Comparison of ENCODE assay signal across 8 cellular contexts in genomic region chr16:22190169-22191088, GRCh38. TPM values are rescaled to one million over a fixed set of nuclear protein-coding genes. Genes with fewer than 3 reads are reported as not detected.
DNase-seq lines count a peak whose midpoint lies in the region; ATAC-seq, FAIRE-seq and TF ChIP-seq lines count a peak whose summit lies in the region.

No MANE protein-coding gene starts in this region.

- H3K4me1 ChIP-seq in pancreas = peaks cover 0 to 27% (median 12%) of the 10 kb centered on the region in 3 donors
- H3K4me1 ChIP-seq in tibial artery = peaks cover 0 to 32% (median 25%) of the 10 kb centered on the region in 4 donors

- peak overlapping the region; percentile 82 for H3K4me3 ChIP-seq in GM12865 (ENCODE audit: low read depth, low read length)
- peak overlapping the region; percentile 46 to 70 (median 62) for H3K4me3 ChIP-seq in pancreas
- peak overlapping the region; percentile 65 to 72 for H3K4me3 ChIP-seq in tibial artery

- intact Hi-C loops in head of caudate nucleus (cut with DNase I) = no loop called here
- intact Hi-C loops in pancreas (cut with DNase I) = no loop called here
- intact Hi-C loops in tibial artery (cut with DNase I; ENCODE audit: low total_unique reads) = loop anchor here (10.0 kb wide), 1 partner anchor 184 kb away; the partner anchor contains the start of gene CDR2

- TF ChIP-seq CTCF in GM12865 (IDR thresholded peaks at IDR 0.05; ENCODE audit: insufficient read depth, low read depth, low read length, missing control alignments) (no peak), pancreas (IDR thresholded peaks at IDR 0.05) (no peak), tibial artery (IDR thresholded peaks at IDR 0.05) (no peak)

- 1% methylated on average over 73 to 79 of the region's 79 CpGs for WGBS in pancreas, 2 donors

- H3K36me3 ChIP-seq in pancreas (no peaks in the 10 kb centered on the region), tibial artery (no peaks in the 10 kb centered on the region)

- H3K4me3 Mint-ChIP-seq in activated naive CD8-positive, alpha-beta T cell treated with anti-CD3 and anti-CD28 coated beads, Interleukin-2, amount 10 ng/mL, durations not matched to agents 7 days and 5 days = peak overlapping the region; percentile 98

- H3K27ac Mint-ChIP-seq in activated naive CD8-positive, alpha-beta T cell treated with anti-CD3 and anti-CD28 coated beads, Interleukin-2, amount 10 ng/mL, durations not matched to agents 7 days and 5 days = peak overlapping the region; percentile 100

- peak; percentile 100 for DNase-seq in GM12865 (ENCODE audit: low read depth)
- DNase-seq in NCI-H1105 treated with DMSO at 0.1 percent for 48 hours (lab: John Stamatoyannopoulos, UW) = peak; percentile 91
- DNase-seq in SKM-1 treated with dmso at 0.1 percent for 144 hours (lab: John Stamatoyannopoulos, UW; ENCODE audit: unreplicated experiment) = peak; percentile 99
- peak; percentile 99 for DNase-seq in activated naive CD8-positive, alpha-beta T cell treated with anti-CD3 and anti-CD28 coated beads, Interleukin-2, amount 10 ng/mL, durations not matched to agents 7 days and 5 days
- DNase-seq in head of caudate nucleus = peak; percentile 99 to 100 (median 100)
- DNase-seq in pancreas = peak; percentile 99 to 100 (median 100)
- DNase-seq in tibial artery = peak; percentile 100

- H3K36me3 Mint-ChIP-seq in activated naive CD8-positive, alpha-beta T cell treated with anti-CD3 and anti-CD28 coated beads, Interleukin-2, amount 10 ng/mL, durations not matched to agents 7 days and 5 days = no peaks in the 10 kb centered on the region

- POLR2A ChIA-PET in activated naive CD8-positive, alpha-beta T cell treated with anti-CD3 and anti-CD28 coated beads, Interleukin-2, amount 10 ng/mL, durations not matched to agents 7 days and 5 days (lab: Charles Lee) = interaction anchor here (0.7 to 4.6 kb wide), 9 partner anchors 16 to 1020 kb away, joined by 3 to 27 read pairs (median 3); partner anchors contain the start of genes EEF2K, MOSMO, POLR3E and UQCRC2

- H3K27ac ChIP-seq in pancreas = peak overlapping the region; percentile 85 to 90 (median 87)
- peak overlapping the region; percentile 81 to 94 for H3K27ac ChIP-seq in tibial artery

- H3K9me3 Mint-ChIP-seq in activated naive CD8-positive, alpha-beta T cell treated with anti-CD3 and anti-CD28 coated beads, Interleukin-2, amount 10 ng/mL, durations not matched to agents 7 days and 5 days = no peaks in the 10 kb centered on the region

- no peaks in the 10 kb centered on the region for H3K27me3 Mint-ChIP-seq in activated naive CD8-positive, alpha-beta T cell treated with anti-CD3 and anti-CD28 coated beads, Interleukin-2, amount 10 ng/mL, durations not matched to agents 7 days and 5 days

- peaks cover 48% of the 10 kb centered on the region for H3K4me1 Mint-ChIP-seq in activated naive CD8-positive, alpha-beta T cell treated with anti-CD3 and anti-CD28 coated beads, Interleukin-2, amount 10 ng/mL, durations not matched to agents 7 days and 5 days

- ATAC-seq in HG02678 (IDR thresholded peaks at IDR 0.05; ENCODE audit: unreplicated experiment) (peak; percentile 60), pancreas (peak; percentile 72 to 81 (median 76))
- peak; percentile 60 for ATAC-seq in activated naive CD8-positive, alpha-beta T cell treated with anti-CD3 and anti-CD28 coated beads, Interleukin-2, amount 10 ng/mL, durations not matched to agents 7 days and 5 days (ENCODE audit: low read depth)

- H3K9me3 ChIP-seq in pancreas = no peaks in the 10 kb centered on the region
- H3K9me3 ChIP-seq in tibial artery = no peaks in the 10 kb centered on the region

- no peaks in the 10 kb centered on the region for H3K27me3 ChIP-seq in pancreas
- H3K27me3 ChIP-seq in tibial artery = no peaks in the 10 kb centered on the region

- FAIRE-seq in pancreas (lab: Jason Lieb, UNC) = peak; percentile 34

RNA-seq across cellular contexts. Expression of gene EEF2K, which starts 15.6 kb away (rescaled TPM):
- total RNA-seq in activated naive CD8-positive, alpha-beta T cell treated with anti-CD3 and anti-CD28 coated beads, Interleukin-2, amount 10 ng/mL, durations not matched to agents 7 days and 5 days = 10 to 100 TPM; 25.7 to 26.1 TPM
- total RNA-seq in pancreas = 10 to 100 TPM; 15.0 to 21.1 (median 18.2) TPM
- polyA plus RNA-seq in pancreas = 1 to 10 TPM; 6.1 to 9.2 TPM

RNA-seq across cellular contexts. Expression of gene SDR42E2, which starts 28.1 kb away (rescaled TPM):
- total RNA-seq in activated naive CD8-positive, alpha-beta T cell treated with anti-CD3 and anti-CD28 coated beads, Interleukin-2, amount 10 ng/mL, durations not matched to agents 7 days and 5 days = under 1 TPM; 0.23 to 0.44 TPM
- not detected for total RNA-seq in pancreas
- under 1 TPM in 1 of 2 donors, not detected in 1; 0.07 TPM for polyA plus RNA-seq in pancreas

Comparison
In these comparisons a context has a peak if more than half of its experiments do, and no peak if none do; other contexts are left out.
1. Peak in every context shown above with its lines: DNase-seq, ATAC-seq, H3K4me3 ChIP-seq and H3K27ac ChIP-seq.